Comparison of ENCODE assay signal across 12 cellular contexts in genomic region chr6:134720353-134721094, GRCh38.
DNase-seq lines count a peak whose midpoint lies in the region; ATAC-seq and TF ChIP-seq lines count a peak whose summit lies in the region.
"Had no signal": no experiment of that assay in that cellular context is flagged by ENCODE, and none has a peak within 500 bp of the region (broad histone marks: within the 10 kb centered on the region; RNA-seq: fewer than 3 reads in every experiment).

No MANE protein-coding gene starts in this region.

- H3K36me3 ChIP-seq in gastrocnemius medialis: no peaks in the 10 kb centered on the region

- H3K27ac ChIP-seq in right cardiac atrium (ENCODE audit: low read length) (peak overlapping the region; percentile 97), gastrocnemius medialis (peak overlapping the region in 2 of 4 donors; percentile 30 to 47)

- H3K9me3 ChIP-seq in right cardiac atrium (ENCODE audit: control insufficient read depth, low read length) (no peaks in the 10 kb centered on the region), gastrocnemius medialis (no peaks in the 10 kb centered on the region)

- TF ChIP-seq CTCF in gastrocnemius medialis (IDR thresholded peaks at IDR 0.05 in 4 of 5, conservative IDR thresholded peaks at IDR 0.05 in 1 of 5): no peak

- intact Hi-C loops in right cardiac atrium (cut with DNase I) (no loop called here), gastrocnemius medialis (cut with DNase I; ENCODE audit: low total_unique reads) (no loop called here)

- TF ChIP-seq POLR2A in gastrocnemius medialis (IDR thresholded peaks at IDR 0.05): no peak

- no peak overlapping the region for H3K4me3 ChIP-seq in right cardiac atrium (ENCODE audit: low read length)
- H3K4me3 ChIP-seq in gastrocnemius medialis: no peak overlapping the region

- in situ Hi-C loops in gastrocnemius medialis (cut with MboI; ENCODE audit: low sequenced_read_pairs in 4 of 4): no loop called here

- peak; percentile 33 for DNase-seq in EH (ENCODE audit: low read depth)
- DNase-seq in amniotic epithelial cell (ENCODE audit: low read depth): peak; percentile 27
- peak in 1 of 3 donors; percentile 37 for DNase-seq in right cardiac atrium
- no peak for DNase-seq in gastrocnemius medialis
- DNase-seq in T-helper 2 cell: no peak
- no peak for DNase-seq in NCI-H2081 treated with DMSO at 0.1 percent for 48 hours (lab: John Stamatoyannopoulos, UW)
- DNase-seq in AG08396 (ENCODE audit: low spot score): no peak
- DNase-seq in effector CD4-positive, alpha-beta T cell: no peak
- DNase-seq: CD4-positive, alpha-beta T cell; glutamatergic neuron; NCI-H510A; SW 1271 had no signal

- peak; percentile 88 to 93 for ATAC-seq in right cardiac atrium
- peak; percentile 36 to 67 for ATAC-seq in gastrocnemius medialis

- WGBS in right cardiac atrium: 32% methylated on average over 5 of the region's 5 CpGs

- peaks cover 12% of the 10 kb centered on the region for H3K4me1 ChIP-seq in right cardiac atrium (ENCODE audit: control insufficient read depth, insufficient read depth, low read length)
- peaks cover 8 to 30% of the 10 kb centered on the region in 2 donors for H3K4me1 ChIP-seq in gastrocnemius medialis

- H3K27me3 ChIP-seq in right cardiac atrium (ENCODE audit: control insufficient read depth, insufficient read depth) (no peaks in the 10 kb centered on the region), gastrocnemius medialis (no peaks in the 10 kb centered on the region)

Comparison
In these comparisons a context has a peak if more than half of its experiments do, and no peak if none do; other contexts are left out.
1. DNase-seq: peak in EH (single experiment) and amniotic epithelial cell (single experiment); none in gastrocnemius medialis (0 of 2), T-helper 2 cell (0 of 5), NCI-H2081 treated with DMSO at 0.1 percent for 48 hours (single experiment), AG08396 (single experiment) and effector CD4-positive, alpha-beta T cell (single experiment).